ENCODE assay signal across 8 cellular contexts in the genomic region with DNA sequence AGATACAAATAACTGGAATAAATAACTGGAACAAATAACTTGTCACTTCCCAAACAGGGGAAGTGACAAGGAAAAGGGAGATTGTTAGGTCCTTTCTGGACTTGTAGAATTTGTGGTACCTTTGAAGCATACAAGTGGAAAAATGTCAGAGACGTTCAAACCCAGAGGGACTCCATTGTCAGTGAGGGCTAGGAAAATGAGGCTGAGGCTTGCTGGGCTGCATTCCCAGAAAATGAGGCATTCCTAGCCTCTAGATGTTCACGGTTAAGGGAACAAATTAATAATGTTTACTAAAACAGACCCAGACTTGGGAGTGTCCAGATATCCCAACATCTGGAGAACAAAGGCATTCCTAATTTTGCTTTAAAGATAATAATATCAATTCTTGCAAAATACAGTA.
A peak's percentile ranks its signal among the peaks of the same experiment; 100 is the strongest.
DNase-seq lines count a peak whose midpoint lies in the region; ATAC-seq, FAIRE-seq and TF ChIP-seq lines count a peak whose summit lies in the region.
"Not testable (repeated sequence)": the region's sequence is repeated elsewhere in the genome, so short reads cannot be mapped to it uniquely, and the experiment has no call there.

No MANE protein-coding gene starts in this region.

- not testable (repeated sequence) for TF ChIP-seq RAD21 in K562 (CRISPR knock-in tag; conservative IDR thresholded peaks at IDR 0.05 in 1 of 2, IDR thresholded peaks at IDR 0.05 in 1 of 2)

- H3K9me3 ChIP-seq in K562 (replicated peaks; ENCODE audit: control insufficient read depth, insufficient read depth, low read depth, low read length); neural progenitor cell (ENCODE audit: low read depth): not testable (repeated sequence)

- H3K4me3 ChIP-seq in astrocyte of the cerebellum (ENCODE audit: low read depth, low read length); K562; fibroblast of mammary gland (ENCODE audit: control insufficient read depth, low read depth, low read length); neural progenitor cell: not testable (repeated sequence)

- peaks cover 12% of the 10 kb centered on the region for H3K4me1 Mint-ChIP-seq in endothelial cell (ENCODE audit: unreplicated experiment)
- not testable (repeated sequence) for H3K4me1 Mint-ChIP-seq in neural progenitor cell

- not testable (repeated sequence) for TF ChIP-seq EP300 in K562 (IDR thresholded peaks at IDR 0.05; ENCODE audit: low read length)

- ATAC-seq in K562: not testable (repeated sequence)

- H3K79me2 ChIP-seq in K562 (ENCODE audit: control insufficient read depth, insufficient read depth, low read length); neural progenitor cell (ENCODE audit: low read depth): not testable (repeated sequence)

- not testable (repeated sequence) for H3K27me3 ChIP-seq in K562 (ENCODE audit: control insufficient read depth in 2 of 2, insufficient read depth in 2 of 2, low read length in 2 of 2); neural progenitor cell

- H3K27me3 Mint-ChIP-seq in endothelial cell (ENCODE audit: unreplicated experiment); neural progenitor cell (ENCODE audit: insufficient read depth, low read depth): not testable (repeated sequence)

- not testable (repeated sequence) for H4K20me1 ChIP-seq in K562 (replicated peaks; ENCODE audit: control insufficient read depth, insufficient read depth, low read length); neural progenitor cell (ENCODE audit: low read depth)

- not testable (repeated sequence) for H2AFZ ChIP-seq in K562 (ENCODE audit: low read depth, low read length)
- peak overlapping the region; percentile 44 for H2AFZ ChIP-seq in neural progenitor cell (replicated peaks)

- peak; percentile 3 for DNase-seq in EH (ENCODE audit: low read depth)
- DNase-seq in astrocyte of the cerebellum (ENCODE audit: low read depth): peak; percentile 35
- DNase-seq in K562 (ENCODE audit: extremely low read depth in 1 of 4, low spot score in 3 of 4); endothelial cell (ENCODE audit: low spot score); neural progenitor cell (ENCODE audit: low spot score): not testable (repeated sequence)
- peak; percentile 3 for DNase-seq in fibroblast of mammary gland (ENCODE audit: low read depth)
- DNase-seq in foreskin melanocyte: peak; percentile 18
- DNase-seq in medulla oblongata (ENCODE audit: extremely low spot score): peak; percentile 28

- not testable (repeated sequence) for H3K4me1 ChIP-seq in K562 (replicated peaks in 1 of 2; ENCODE audit: control insufficient read depth in 2 of 2, insufficient read depth in 2 of 2, low read length in 2 of 2); neural progenitor cell

- CTCF ChIA-PET in K562 (lab: Yijun Ruan, JAX; ENCODE audit: low intra/inter-chr PET ratio): not testable (repeated sequence)

- in situ Hi-C loops in astrocyte of the cerebellum (cut with HindIII; ENCODE audit: low sequenced_read_pairs); K562 (cut with MboI): not testable (repeated sequence)

- not testable (repeated sequence) for H3F3A ChIP-seq in neural progenitor cell (ENCODE audit: low read depth)

- POLR2A ChIA-PET in K562 (lab: Yijun Ruan, JAX): not testable (repeated sequence)

- not testable (repeated sequence) for H3K36me3 Mint-ChIP-seq in endothelial cell (ENCODE audit: low read depth, unreplicated experiment); neural progenitor cell

- not testable (repeated sequence) for BruUV-seq in K562 (replicated peaks; lab: Mats Ljungman, UMichigan)

- H3K9me3 Mint-ChIP-seq in endothelial cell (ENCODE audit: unreplicated experiment); neural progenitor cell: not testable (repeated sequence)

- intact Hi-C loops in K562 (cut with micrococcal nuclease): not testable (repeated sequence)

- H3K9ac ChIP-seq in K562 (ENCODE audit: insufficient read depth in 1 of 2, low read depth in 2 of 2, low read length in 2 of 2); neural progenitor cell: not testable (repeated sequence)

- not testable (repeated sequence) for H3K4me3 Mint-ChIP-seq in endothelial cell (ENCODE audit: unreplicated experiment); neural progenitor cell

- not testable (repeated sequence) for TF ChIP-seq CTCF in astrocyte of the cerebellum (IDR thresholded peaks at IDR 0.05; ENCODE audit: low read depth, low read length, missing control alignments); K562 (IDR thresholded peaks at IDR 0.05 in 2 of 3, conservative IDR thresholded peaks at IDR 0.05 in 1 of 3; ENCODE audit: insufficient read depth in 2 of 3, low read depth in 1 of 3, low read length in 3 of 3); endothelial cell (IDR thresholded peaks at IDR 0.05; ENCODE audit: unreplicated experiment); fibroblast of mammary gland (conservative IDR thresholded peaks at IDR 0.05; ENCODE audit: control insufficient read depth, insufficient read depth, low read depth, low read length); neural progenitor cell (IDR thresholded peaks at IDR 0.05)

- not testable (repeated sequence) for H3K36me3 ChIP-seq in K562 (ENCODE audit: control insufficient read depth, insufficient read depth, low read length); neural progenitor cell

- 23% methylated on average over 2 of the region's 2 CpGs for WGBS in K562 (ENCODE audit: insufficient coverage, low coverage, missing lambda C conversion rate)

- not testable (repeated sequence) for H3K9me1 ChIP-seq in K562 (ENCODE audit: control insufficient read depth, insufficient read depth, low read length)

- H3K27ac Mint-ChIP-seq in endothelial cell (ENCODE audit: unreplicated experiment): peak overlapping the region; percentile 9
- not testable (repeated sequence) for H3K27ac Mint-ChIP-seq in neural progenitor cell

- not testable (repeated sequence) for H3K4me2 ChIP-seq in K562 (ENCODE audit: insufficient read depth, low read length); neural progenitor cell

- not testable (repeated sequence) for FAIRE-seq in K562 (lab: Jason Lieb, UNC)

- TF ChIP-seq POLR2A in K562 (conservative IDR thresholded peaks at IDR 0.05): not testable (repeated sequence)

- 0 out of 3 replicates have a peak overlapping the region, but pooled peaks have one; percentile 39 for H3K27ac ChIP-seq in K562 (ENCODE audit: extremely low read depth, low read depth, low read length)
- H3K27ac ChIP-seq in neural progenitor cell: not testable (repeated sequence)
